In genomic region chr10:47886356-47886755, GRCh38 we compare ENCODE assay signal across 8 cellular contexts. TPM values are rescaled to one million over a fixed set of nuclear protein-coding genes. Genes with fewer than 3 reads are reported as not detected.
"Had no signal": no experiment of that assay in that cellular context is flagged by ENCODE, and none has a peak within 500 bp of the region (broad histone marks: within the 10 kb centered on the region; RNA-seq: fewer than 3 reads in every experiment).

No MANE protein-coding gene starts in this region.

RNA-seq across cellular contexts. Expression of gene NPY4R2, which starts 32.1 kb away (rescaled TPM):
- total RNA-seq: OCI-LY7, PC-3, PC-9, Right ventricle myocardium inferior, Right ventricle myocardium superior, RPMI7951, SJCRH30, SK-MEL-5 had no signal
